ENCODE assay signal across 2 cellular contexts in genomic region chr19:38841787-38842438, GRCh38.
A peak's percentile ranks its signal among the peaks of the same experiment; 100 is the strongest.
TF ChIP-seq lines count a peak whose summit lies in the region.

No MANE protein-coding gene starts in this region.

TF ChIP-seq in HCT116, 20 proteins besides CTCF, POLR2A, EP300 and RAD21:
- TF ChIP-seq ZNF274 (IDR thresholded peaks at IDR 0.05; ENCODE audit: low read depth, low read length), result no peak
- TF ChIP-seq EZH2phosphoT487 (IDR thresholded peaks at IDR 0.05; ENCODE audit: borderline replicate concordance), result no peak
- TF ChIP-seq ZBTB33 (IDR thresholded peaks at IDR 0.05; ENCODE audit: extremely low read depth, insufficient replicate concordance, low read length), result no peak
- TF ChIP-seq JUND (IDR thresholded peaks at IDR 0.05), result no peak
- no peak for TF ChIP-seq MAX (IDR thresholded peaks at IDR 0.05)
- TF ChIP-seq POLR2AphosphoS5 (IDR thresholded peaks at IDR 0.05; ENCODE audit: low read depth, low read length), result peak; percentile 18; the same call in 1 of the 2 replicates

TF ChIP-seq in K562, 482 proteins besides CTCF, POLR2A, EP300 and RAD21:
- TF ChIP-seq RBFOX2 (IDR thresholded peaks at IDR 0.05; ENCODE audit: low read depth, low read length) (peak; percentile 61; the same call in 1 of the 2 replicates), POLR2B (IDR thresholded peaks at IDR 0.05; ENCODE audit: low read depth, partially characterized antibody) (peak; percentile 34), POLR2G (IDR thresholded peaks at IDR 0.05; ENCODE audit: low read depth, low read length) (peak; percentile 66), ZBTB33 (CRISPR knock-in tag; IDR thresholded peaks at IDR 0.05) (peak; percentile 68; the same call in 1 of the 2 replicates), ZKSCAN1 (IDR thresholded peaks at IDR 0.05; ENCODE audit: low read depth, low read length) (0 out of 2 replicates have a peak, but pooled peaks have one; percentile 39), PRDM10 (IDR thresholded peaks at IDR 0.05; ENCODE audit: partially characterized antibody) (no peak), BDP1 (IDR thresholded peaks at IDR 0.05; ENCODE audit: insufficient read depth, insufficient read length) (no peak), HNRNPUL1 (IDR thresholded peaks at IDR 0.05; ENCODE audit: low read length) (no peak), POLR2AphosphoS2 (IDR thresholded peaks at IDR 0.05; ENCODE audit: low read length) (0 out of 2 replicates have a peak, but pooled peaks have one; percentile 59), SMAD2 (IDR thresholded peaks at IDR 0.05; ENCODE audit: low read depth, low read length) (no peak), ZNF431 (CRISPR knock-in tag; IDR thresholded peaks at IDR 0.05) (no peak), NFE2L1 (tag; IDR thresholded peaks at IDR 0.05; ENCODE audit: borderline replicate concordance, low read depth) (no peak)
